In the genomic region with DNA sequence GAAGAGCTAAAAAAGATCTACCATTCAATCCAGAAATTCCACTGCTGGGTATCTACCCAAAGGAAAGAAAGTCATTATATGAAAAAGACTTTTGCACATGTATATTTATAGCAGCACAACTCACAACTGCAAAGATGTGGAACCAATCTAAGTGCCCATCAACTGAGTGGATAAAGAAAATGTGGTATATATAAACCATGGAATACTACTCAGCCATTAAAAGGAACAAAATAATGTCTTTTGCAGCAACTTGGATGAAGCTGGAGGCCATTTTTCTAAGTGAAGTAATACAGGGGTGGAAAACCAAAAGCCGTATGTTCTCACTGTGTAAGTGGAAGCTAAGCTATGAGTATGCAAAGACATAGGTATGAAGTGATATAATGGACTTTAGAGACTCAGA, we compare ENCODE assay signal across 14 cellular contexts. TPM values are rescaled to one million over a fixed set of nuclear protein-coding genes. Genes with fewer than 3 reads are reported as not detected.
"Had no signal": no experiment of that assay in that cellular context is flagged by ENCODE, and none has a peak within 500 bp of the region (broad histone marks: within the 10 kb centered on the region; RNA-seq: fewer than 3 reads in every experiment).

No MANE protein-coding gene starts in this region.

- DNase-seq: activated CD4-positive, alpha-beta T cell treated with anti-CD3 and anti-CD28 coated beads for 36 hours; activated CD4-positive, alpha-beta T cell treated with anti-CD3 and anti-CD28 coated beads, Interleukin-2, amount 50 U/mL, for 48 hours; activated naive CD4-positive, alpha-beta T cell; gastrocnemius medialis; heart left ventricle; left lung; sigmoid colon; stimulated activated CD4-positive, alpha-beta T cell treated with anti-CD3 and anti-CD28 coated beads, Interleukin-4, amount 100 ng/mL, for 24 hours; testis; upper lobe of left lung had no signal

- H3K27ac Mint-ChIP-seq: activated CD4-positive, alpha-beta T cell treated with anti-CD3 and anti-CD28 coated beads for 36 hours; stimulated activated memory B cell treated with anti-CD40 and anti-IgM and Interleukin-4, amounts not matched to agents 10 μg/mL and 1 μg/mL and 100 μg/mL, for 72 hours; WTC11 had no signal

- H3K9me3 Mint-ChIP-seq: stimulated activated memory B cell treated with anti-CD40 and anti-IgM and Interleukin-4, amounts not matched to agents 10 μg/mL and 1 μg/mL and 100 μg/mL, for 72 hours; WTC11 had no signal

- ATAC-seq: activated CD4-positive, alpha-beta T cell treated with anti-CD3 and anti-CD28 coated beads for 36 hours; gastrocnemius medialis; heart left ventricle; left lung; stimulated activated memory B cell treated with anti-CD40 and anti-IgM and Interleukin-4, amounts not matched to agents 10 μg/mL and 1 μg/mL and 100 μg/mL, for 72 hours; WTC11 had no signal

- H3K36me3 Mint-ChIP-seq: WTC11 had no signal

- H3K27me3 Mint-ChIP-seq: stimulated activated memory B cell treated with anti-CD40 and anti-IgM and Interleukin-4, amounts not matched to agents 10 μg/mL and 1 μg/mL and 100 μg/mL, for 72 hours had no signal

- H3K9me3 ChIP-seq: ascending aorta, gastrocnemius medialis, heart left ventricle, left lung, sigmoid colon, testis, upper lobe of left lung had no signal

- H3K27ac ChIP-seq: ascending aorta, coronary artery, heart left ventricle, left lung, sigmoid colon, testis, upper lobe of left lung had no signal

- H3K27me3 ChIP-seq: ascending aorta, gastrocnemius medialis, heart left ventricle, left lung, sigmoid colon, testis, upper lobe of left lung had no signal

- H3K4me3 Mint-ChIP-seq: WTC11 had no signal

- H3K4me3 ChIP-seq: ascending aorta, coronary artery, gastrocnemius medialis, heart left ventricle, left lung, sigmoid colon, testis, upper lobe of left lung had no signal

RNA-seq across cellular contexts. Expression of a gene that starts 22.5 kb away (rescaled TPM):
- total RNA-seq: ascending aorta had no signal

RNA-seq across cellular contexts. Expression of a gene that starts 52.2 kb away (rescaled TPM):
- total RNA-seq: ascending aorta had no signal
